Comparison of ENCODE assay signal across 8 cellular contexts in genomic region chr13:102400619-102401125, GRCh38. TPM values are rescaled to one million over a fixed set of nuclear protein-coding genes. Genes with fewer than 3 reads are reported as not detected.
DNase-seq lines count a peak whose midpoint lies in the region; ATAC-seq and TF ChIP-seq lines count a peak whose summit lies in the region.

No MANE protein-coding gene starts in this region.

- peaks cover 0 to 3% of the 10 kb centered on the region in 2 donors for H3K4me1 ChIP-seq in ascending aorta
- H3K4me1 ChIP-seq in iPS-18a (ENCODE audit: control insufficient read depth, low read depth, low read length) = peaks cover 8% of the 10 kb centered on the region
- peaks cover 14 to 32% (median 23%) of the 10 kb centered on the region in 6 donors for H3K4me1 ChIP-seq in spleen

- no peak overlapping the region for H3K9ac ChIP-seq in iPS-18a (ENCODE audit: low read length)

- H3K27ac Mint-ChIP-seq in natural killer cell treated with Interleukin-12 subunit alpha and Interleukin-12 subunit beta and Interleukin-15 and Interleukin-18, amount 100 ng/mL, for 72 hours = no peak overlapping the region
- H3K27ac Mint-ChIP-seq in natural killer cell = no peak overlapping the region

- intact Hi-C loops in natural killer cell (cut with micrococcal nuclease) = no loop called here
- intact Hi-C loops in ascending aorta (cut with DNase I) = no loop called here
- intact Hi-C loops in spleen (cut with DNase I; ENCODE audit: low total_unique reads) = no loop called here

- peaks cover 44 to 61% of the 10 kb centered on the region in 2 donors for H3K27me3 Mint-ChIP-seq in natural killer cell treated with Interleukin-12 subunit alpha and Interleukin-12 subunit beta and Interleukin-15 and Interleukin-18, amount 100 ng/mL, for 72 hours
- peaks cover 40 to 69% of the 10 kb centered on the region in 2 donors for H3K27me3 Mint-ChIP-seq in natural killer cell (ENCODE audit: low read depth in 2 of 2)

- H3K9me3 ChIP-seq in ascending aorta = no peaks in the 10 kb centered on the region
- H3K9me3 ChIP-seq in iPS-18a (ENCODE audit: control insufficient read depth, low read depth, low read length) = no peaks in the 10 kb centered on the region
- H3K9me3 ChIP-seq in spleen = no peaks in the 10 kb centered on the region

- WGBS in spleen, 5 donors = 1 to 3% (median 1%) methylated on average over 20 to 25 of the region's 25 CpGs

- H3K27ac ChIP-seq in ascending aorta = no peak overlapping the region
- H3K27ac ChIP-seq in iPS-18a (ENCODE audit: low read length) = no peak overlapping the region
- no peak overlapping the region for H3K27ac ChIP-seq in spleen

- ATAC-seq in natural killer cell treated with Interleukin-12 subunit alpha and Interleukin-12 subunit beta and Interleukin-15 and Interleukin-18, amount 100 ng/mL, for 72 hours = peak in 1 of 2 donors; percentile 17
- no peak for ATAC-seq in natural killer cell
- ATAC-seq in HG03521 (IDR thresholded peaks at IDR 0.05; ENCODE audit: unreplicated experiment) = no peak

- H3K36me3 ChIP-seq in ascending aorta = no peaks in the 10 kb centered on the region
- H3K36me3 ChIP-seq in iPS-18a (ENCODE audit: control insufficient read depth, low read depth, low read length) = no peaks in the 10 kb centered on the region
- no peaks in the 10 kb centered on the region for H3K36me3 ChIP-seq in spleen

- no peak for TF ChIP-seq POLR2A in spleen (IDR thresholded peaks at IDR 0.05)

- H3K4me1 Mint-ChIP-seq in natural killer cell treated with Interleukin-12 subunit alpha and Interleukin-12 subunit beta and Interleukin-15 and Interleukin-18, amount 100 ng/mL, for 72 hours (ENCODE audit: low read depth in 2 of 2) = peaks cover 15 to 16% of the 10 kb centered on the region in 2 donors
- peaks cover 6 to 18% of the 10 kb centered on the region in 2 donors for H3K4me1 Mint-ChIP-seq in natural killer cell

- H3K9me3 Mint-ChIP-seq in natural killer cell treated with Interleukin-12 subunit alpha and Interleukin-12 subunit beta and Interleukin-15 and Interleukin-18, amount 100 ng/mL, for 72 hours = no peaks in the 10 kb centered on the region
- no peaks in the 10 kb centered on the region for H3K9me3 Mint-ChIP-seq in natural killer cell

- peaks cover 5% of the 10 kb centered on the region for H3K36me3 Mint-ChIP-seq in natural killer cell treated with Interleukin-12 subunit alpha and Interleukin-12 subunit beta and Interleukin-15 and Interleukin-18, amount 100 ng/mL, for 72 hours
- peaks cover 6% of the 10 kb centered on the region for H3K36me3 Mint-ChIP-seq in natural killer cell

- DNase-seq in natural killer cell treated with Interleukin-12 subunit alpha and Interleukin-12 subunit beta and Interleukin-15 and Interleukin-18, amount 100 ng/mL, for 72 hours (ENCODE audit: low spot score) = no peak
- no peak for DNase-seq in natural killer cell
- peak in 1 of 2 donors; percentile 67 for DNase-seq in ascending aorta (ENCODE audit: low spot score in 2 of 2)
- peak; percentile 69 for DNase-seq in spleen
- no peak for DNase-seq in NCI-H187 (lab: John Stamatoyannopoulos, UW)
- DNase-seq in GF-D8 (lab: John Stamatoyannopoulos, UW) = no peak

- H3K27me3 ChIP-seq in ascending aorta (no peaks in the 10 kb centered on the region), iPS-18a (ENCODE audit: control insufficient read depth, insufficient read depth, low read length) (peaks cover 45% of the 10 kb centered on the region), spleen (replicated peaks in 1 of 7) (peaks cover 0 to 68% (median 31%) of the 10 kb centered on the region in 7 donors)

- H3K4me3 ChIP-seq in ascending aorta (peak overlapping the region; percentile 58 to 83), iPS-18a (ENCODE audit: low read length) (peak overlapping the region; percentile 72), spleen (peak overlapping the region; percentile 32 to 72 (median 34))

- peak overlapping the region; percentile 51 for H3K4me3 Mint-ChIP-seq in natural killer cell treated with Interleukin-12 subunit alpha and Interleukin-12 subunit beta and Interleukin-15 and Interleukin-18, amount 100 ng/mL, for 72 hours
- H3K4me3 Mint-ChIP-seq in natural killer cell = no peak overlapping the region

- TF ChIP-seq CTCF in natural killer cell (IDR thresholded peaks at IDR 0.05) = no peak
- no peak for TF ChIP-seq CTCF in ascending aorta (IDR thresholded peaks at IDR 0.05)
- TF ChIP-seq CTCF in spleen (IDR thresholded peaks at IDR 0.05 in 8 of 11, conservative IDR thresholded peaks at IDR 0.05 in 3 of 11) = no peak

RNA-seq across cellular contexts. Expression of gene FGF14, which starts 1.2 kb away (rescaled TPM):
- total RNA-seq in natural killer cell treated with Interleukin-12 subunit alpha and Interleukin-12 subunit beta and Interleukin-15 and Interleukin-18, amount 100 ng/mL, for 72 hours = not detected
- total RNA-seq in natural killer cell = not detected
- not detected for total RNA-seq in ascending aorta
- total RNA-seq in spleen = 1 to 10 TPM in 1 of 7 donors, under 1 TPM in 3, not detected in 3; 0.03 to 1.1 (median 0.18) TPM
- polyA plus RNA-seq in spleen = under 1 TPM; 0.03 to 0.32 (median 0.04) TPM
